In genomic region chr15:99090011-99090699, GRCh38 we compare ENCODE assay signal across 1 cellular context.
A peak's percentile ranks its signal among the peaks of the same experiment; 100 is the strongest.
TF ChIP-seq lines count a peak whose summit lies in the region.

No MANE protein-coding gene starts in this region.

TF ChIP-seq in GM12878, 131 proteins besides CTCF, POLR2A, EP300 and RAD21 (continued from another document and continues in another):
- TF ChIP-seq SKIL (IDR thresholded peaks at IDR 0.05; ENCODE audit: low read depth, poor library complexity, severe bottlenecking) = peak; percentile 60
- TF ChIP-seq MXI1 (IDR thresholded peaks at IDR 0.05; ENCODE audit: low read depth, low read length) = peak; percentile 88
- TF ChIP-seq ATF7 (IDR thresholded peaks at IDR 0.05; ENCODE audit: low read depth) = peak; percentile 83
- no peak for TF ChIP-seq SUPT20H (IDR thresholded peaks at IDR 0.05; ENCODE audit: borderline replicate concordance, control insufficient read depth, low read depth, low read length)
- no peak for TF ChIP-seq LARP7 (IDR thresholded peaks at IDR 0.05)
- TF ChIP-seq NFIC (IDR thresholded peaks at IDR 0.05; ENCODE audit: low read depth, low read length) = peak; percentile 65
- no peak for TF ChIP-seq SIN3A (IDR thresholded peaks at IDR 0.05; ENCODE audit: low read depth, low read length)
- TF ChIP-seq MEF2A (IDR thresholded peaks at IDR 0.05; ENCODE audit: insufficient read depth, low read depth, low read length) = no peak
- no peak for TF ChIP-seq POLR2AphosphoS5 (IDR thresholded peaks at IDR 0.05; ENCODE audit: low read length)
- no peak for TF ChIP-seq MAX (IDR thresholded peaks at IDR 0.05; ENCODE audit: low read depth, low read length)
- TF ChIP-seq ZBTB11 (CRISPR knock-in tag; IDR thresholded peaks at IDR 0.05) = no peak
- TF ChIP-seq HCFC1 (IDR thresholded peaks at IDR 0.05; ENCODE audit: low read length) = no peak
- 0 out of 2 replicates have a peak, but pooled peaks have one; percentile 19 for TF ChIP-seq FOXM1 (IDR thresholded peaks at IDR 0.05; ENCODE audit: low read depth, low read length)
- no peak for TF ChIP-seq SIX5 (IDR thresholded peaks at IDR 0.05; ENCODE audit: low read depth, low read length, severe bottlenecking)
- peak; percentile 89 for TF ChIP-seq RELB (IDR thresholded peaks at IDR 0.05; ENCODE audit: low read depth)
- TF ChIP-seq NKRF (conservative IDR thresholded peaks at IDR 0.05) = no peak
- TF ChIP-seq ZBTB40 (IDR thresholded peaks at IDR 0.05; ENCODE audit: borderline replicate concordance) = 0 out of 2 replicates have a peak, but pooled peaks have one; percentile 8
- no peak for TF ChIP-seq ZSCAN29 (IDR thresholded peaks at IDR 0.05)
- peak; percentile 67 for TF ChIP-seq ATF2 (IDR thresholded peaks at IDR 0.05; ENCODE audit: low read length)
- TF ChIP-seq IKZF1 (conservative IDR thresholded peaks at IDR 0.05) = peak; percentile 73
- TF ChIP-seq CUX1 (IDR thresholded peaks at IDR 0.05; ENCODE audit: insufficient replicate concordance, low read depth, low read length) = peak; percentile 84
- no peak for TF ChIP-seq NFYA (IDR thresholded peaks at IDR 0.05; ENCODE audit: borderline replicate concordance, low read depth, low read length)
- TF ChIP-seq RCOR1 (conservative IDR thresholded peaks at IDR 0.05; ENCODE audit: low read depth, low read length) = peak; percentile 79; the same call in 1 of the 2 replicates
- no peak for TF ChIP-seq SUZ12 (IDR thresholded peaks at IDR 0.05; ENCODE audit: unreplicated experiment)
- TF ChIP-seq PAX8 (IDR thresholded peaks at IDR 0.05) = no peak
- no peak for TF ChIP-seq FOS (IDR thresholded peaks at IDR 0.05; ENCODE audit: borderline replicate concordance, extremely low read depth, insufficient read length)
- TF ChIP-seq CHD1 (IDR thresholded peaks at IDR 0.05; ENCODE audit: low read depth, low read length) = no peak
- TF ChIP-seq BACH1 (IDR thresholded peaks at IDR 0.05; ENCODE audit: borderline replicate concordance) = peak; percentile 42; the same call in 1 of the 2 replicates
- TF ChIP-seq ETV6 (conservative IDR thresholded peaks at IDR 0.05 in 1 of 2, IDR thresholded peaks at IDR 0.05 in 1 of 2; ENCODE audit: borderline replicate concordance in 1 of 2, low read depth in 1 of 2) = no peak
- TF ChIP-seq SMC3 (IDR thresholded peaks at IDR 0.05; ENCODE audit: borderline replicate concordance, low read length) = peak; percentile 14; the same call in 1 of the 2 replicates
- TF ChIP-seq PAX5 (IDR thresholded peaks at IDR 0.05; ENCODE audit: borderline replicate concordance, low read depth, low read length) = no peak; the same call in 1 of the 2 replicates
- TF ChIP-seq TBL1XR1 (IDR thresholded peaks at IDR 0.05; ENCODE audit: low read depth, low read length) = peak; percentile 71; the same call in 1 of the 2 replicates
- TF ChIP-seq E4F1 (IDR thresholded peaks at IDR 0.05; ENCODE audit: borderline replicate concordance, partially characterized antibody) = no peak
